16 cellular contexts compared by ENCODE assay signal in genomic region chr12:25994252-25994651, GRCh38. TPM values are rescaled to one million over a fixed set of nuclear protein-coding genes. Genes with fewer than 3 reads are reported as not detected.
A peak's percentile ranks its signal among the peaks of the same experiment; 100 is the strongest.
DNase-seq lines count a peak whose midpoint lies in the region; ATAC-seq lines count a peak whose summit lies in the region.
"Had no signal": no experiment of that assay in that cellular context is flagged by ENCODE, and none has a peak within 500 bp of the region (broad histone marks: within the 10 kb centered on the region; RNA-seq: fewer than 3 reads in every experiment).

No MANE protein-coding gene starts in this region.

- no peak for ATAC-seq in GM18868 (IDR thresholded peaks at IDR 0.05; ENCODE audit: unreplicated experiment)

- no peaks in the 10 kb centered on the region for H3K9me3 ChIP-seq in SJSA1 (replicated peaks)
- H3K9me3 ChIP-seq: neutrophil had no signal

- peak overlapping the region; percentile 96 for H3K27ac ChIP-seq in SJSA1
- H3K27ac ChIP-seq: neutrophil had no signal

- no peaks in the 10 kb centered on the region for H3K27me3 ChIP-seq in SJSA1 (replicated peaks)
- H3K27me3 ChIP-seq: neutrophil had no signal

- in situ Hi-C loops in G401 (cut with HindIII; ENCODE audit: low sequenced_read_pairs): no loop called here

- H3K36me3 ChIP-seq in SJSA1: no peaks in the 10 kb centered on the region; the same call in 1 of the 2 replicates
- H3K36me3 ChIP-seq: neutrophil had no signal

- DNase-seq in EL (peak; percentile 94), SJSA1 (ENCODE audit: low read depth in 1 of 2, low spot score in 2 of 2) (peak; percentile 50 to 83), fibroblast of peridontal ligament (ENCODE audit: extremely low read depth) (peak; percentile 98), skeletal muscle cell (ENCODE audit: low read depth) (peak; percentile 84), NCI-H2081 (lab: John Stamatoyannopoulos, UW) (no peak), DMS53 treated with DMSO at 0.1 percent for 48 hours (lab: John Stamatoyannopoulos, UW; ENCODE audit: unreplicated experiment) (no peak), G401 (ENCODE audit: low spot score) (no peak)
- DNase-seq: activated CD4-positive, alpha-beta T cell treated with anti-CD3 and anti-CD28 coated beads, Interleukin-2, amount 50 U/mL, for 48 hours; Calu3; kidney glomerular epithelial cell; NCI-H1417 treated with DMSO at 0.1 percent for 48 hours; stimulated activated CD4-positive, alpha-beta T cell treated with anti-CD3 and anti-CD28 coated beads, Interleukin-4, amount 100 ng/mL, for 1 hour; substantia nigra had no signal

- H3K4me3 ChIP-seq in SJSA1: no peak overlapping the region
- no peak overlapping the region for H3K4me3 ChIP-seq in skeletal muscle cell (ENCODE audit: low read depth, low read length)

- H3K4me1 ChIP-seq in SJSA1 (replicated peaks): peaks cover 64% of the 10 kb centered on the region

RNA-seq across cellular contexts. Expression of gene RASSF8, which starts 35.8 kb away (rescaled TPM):
- 43.5 and 65.0 TPM in 2 replicates for total RNA-seq in SJSA1 (2014; rRNA removed; shearing (Covaris generic))
- total RNA-seq in G401 (2014; rRNA removed; shearing (Covaris generic)): 10.0 and 13.7 TPM in 2 replicates
- total RNA-seq: HT-29 had no signal

Comparison
In these comparisons a context has a peak if more than half of its experiments do, and no peak if none do; other contexts are left out.
1. DNase-seq: peak in EL (single experiment), SJSA1 (2 of 2), fibroblast of peridontal ligament (single experiment) and skeletal muscle cell (single experiment); none in NCI-H2081 (0 of 2), DMS53 treated with DMSO at 0.1 percent for 48 hours (single experiment) and G401 (single experiment).